ENCODE assay signal across 1 cellular context in genomic region chr6:90190752-90191393, GRCh38.
TF ChIP-seq lines count a peak whose summit lies in the region.

No MANE protein-coding gene starts in this region.

TF ChIP-seq in K562, 482 proteins besides CTCF, POLR2A, EP300 and RAD21 (continued from another document):
- TF ChIP-seq ZNF165 (CRISPR knock-in tag; IDR thresholded peaks at IDR 0.05; ENCODE audit: borderline replicate concordance): no peak
- no peak for TF ChIP-seq NCOA2 (IDR thresholded peaks at IDR 0.05; ENCODE audit: partially characterized antibody in 2 of 2)
- no peak for TF ChIP-seq L3MBTL2 (IDR thresholded peaks at IDR 0.05)
- TF ChIP-seq BRF2 (IDR thresholded peaks at IDR 0.05; ENCODE audit: borderline replicate concordance, insufficient read depth, insufficient read length): no peak
- TF ChIP-seq ZFP1 (CRISPR knock-in tag; IDR thresholded peaks at IDR 0.05): no peak
- no peak for TF ChIP-seq ESRRA (IDR thresholded peaks at IDR 0.05; ENCODE audit: borderline replicate concordance, low read depth)
- TF ChIP-seq RBM22 (IDR thresholded peaks at IDR 0.05; ENCODE audit: low read depth, low read length, poor library complexity, severe bottlenecking): no peak
TF ChIP-seq in K562: peak in this region for 0.
